9 cellular contexts compared by ENCODE assay signal in the genomic region with DNA sequence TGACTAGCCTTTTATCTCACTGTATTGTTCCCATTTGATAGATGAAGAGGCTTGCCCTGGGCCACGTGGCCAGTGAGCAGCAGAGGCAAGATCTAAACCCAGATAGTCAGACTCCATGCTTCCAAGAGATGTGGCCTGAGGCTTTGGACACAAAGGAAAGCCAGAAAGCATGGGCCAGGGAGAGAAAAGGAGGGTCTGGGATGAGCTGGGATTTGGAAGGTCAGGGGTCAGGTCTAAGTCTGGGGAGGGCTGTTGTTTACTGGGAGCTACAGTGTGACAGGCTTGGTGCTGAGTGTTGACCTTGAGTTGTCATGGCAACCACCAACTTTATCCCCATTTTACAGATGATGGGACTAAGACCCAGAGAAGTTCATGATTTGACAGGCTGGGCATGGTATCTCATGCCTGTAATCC. TPM values are rescaled to one million over a fixed set of nuclear protein-coding genes. Genes with fewer than 3 reads are reported as not detected.
DNase-seq lines count a peak whose midpoint lies in the region; TF ChIP-seq lines count a peak whose summit lies in the region.
"Had no signal": no experiment of that assay in that cellular context is flagged by ENCODE, and none has a peak within 500 bp of the region (broad histone marks: within the 10 kb centered on the region; RNA-seq: fewer than 3 reads in every experiment).

No MANE protein-coding gene starts in this region.

- H3K27ac Mint-ChIP-seq in CD14-positive monocyte = no peak overlapping the region

- peak overlapping the region; percentile 34 to 51 for H3K4me3 Mint-ChIP-seq in CD14-positive monocyte

- TF ChIP-seq CTCF in CD14-positive monocyte (IDR thresholded peaks at IDR 0.05) = no peak

- no peaks in the 10 kb centered on the region for H3K36me3 Mint-ChIP-seq in CD14-positive monocyte

- intact Hi-C loops in CD14-positive monocyte (cut with micrococcal nuclease) = no loop called here

- H3K27me3 Mint-ChIP-seq in CD14-positive monocyte (ENCODE audit: low read depth in 3 of 3) = peaks cover 3 to 11% (median 5%) of the 10 kb centered on the region in 3 donors

- DNase-seq in CD14-positive monocyte (ENCODE audit: low spot score) = no peak
- peak; percentile 57 for DNase-seq in RKO (ENCODE audit: low spot score)
- DNase-seq in NCI-H2029 (lab: John Stamatoyannopoulos, UW) = no peak
- DNase-seq in DMS79 treated with DMSO at 0.1 percent for 48 hours (lab: John Stamatoyannopoulos, UW) = no peak
- no peak for DNase-seq in MV-4-11 (lab: John Stamatoyannopoulos, UW)
- DNase-seq: retina, testis had no signal

- 0 out of 2 replicates have a peak overlapping the region, but pooled peaks have one; percentile 20 for H3K4me3 ChIP-seq in iPS-18c (ENCODE audit: insufficient read depth, low read depth, low read length)
- H3K4me3 ChIP-seq: hepatocyte had no signal

- H3K4me1 Mint-ChIP-seq in CD14-positive monocyte = peaks cover 21% of the 10 kb centered on the region

- peaks cover 5% of the 10 kb centered on the region for H3K9me3 ChIP-seq in iPS-18c (ENCODE audit: control insufficient read depth, insufficient read depth, low read length)
- H3K9me3 ChIP-seq: testis had no signal

- H3K9me3 Mint-ChIP-seq in CD14-positive monocyte = peaks cover 0 to 7% (median 2%) of the 10 kb centered on the region in 7 donors

RNA-seq across cellular contexts. Expression of a gene that starts 2.1 kb away (rescaled TPM):
- 1 to 10 TPM; 1.4 to 2.4 TPM for polyA plus RNA-seq in CD14-positive monocyte

RNA-seq across cellular contexts. Expression of a gene that starts 30.0 kb away (rescaled TPM):
- polyA plus RNA-seq in CD14-positive monocyte = 10 to 100 TPM; 13.2 to 18.9 TPM

RNA-seq across cellular contexts. Expression of a gene that starts 30.7 kb away (rescaled TPM):
- 10 to 100 TPM; 45.0 to 51.7 TPM for polyA plus RNA-seq in CD14-positive monocyte

RNA-seq across cellular contexts. Expression of a gene that starts 46.0 kb away (rescaled TPM):
- 10 to 100 TPM; 32.2 to 36.6 TPM for polyA plus RNA-seq in CD14-positive monocyte

RNA-seq across cellular contexts. Expression of a gene that starts 57.0 kb away (rescaled TPM):
- under 1 TPM in 1 of 2 donors, not detected in 1; 0.54 TPM for polyA plus RNA-seq in CD14-positive monocyte
